12 cellular contexts compared by ENCODE assay signal in genomic region chr1:15579683-15580047, GRCh38. TPM values are rescaled to one million over a fixed set of nuclear protein-coding genes. Genes with fewer than 3 reads are reported as not detected.
DNase-seq lines count a peak whose midpoint lies in the region; ATAC-seq, FAIRE-seq and TF ChIP-seq lines count a peak whose summit lies in the region.
"Had no signal": no experiment of that assay in that cellular context is flagged by ENCODE, and none has a peak within 500 bp of the region (broad histone marks: within the 10 kb centered on the region; RNA-seq: fewer than 3 reads in every experiment).

No MANE protein-coding gene starts in this region.

- intact Hi-C loops in left ventricle myocardium superior (cut with micrococcal nuclease) (no loop called here), left ventricle myocardium inferior (cut with micrococcal nuclease) (no loop called here), kidney (cut with DNase I) (no loop called here), transverse colon (cut with DNase I; ENCODE audit: low total_unique reads) (no loop called here), head of caudate nucleus (cut with DNase I) (no loop called here)

- H3K4me3 ChIP-seq in left ventricle myocardium inferior, result no peak overlapping the region
- no peak overlapping the region for H3K4me3 ChIP-seq in SJCRH30
- no peak overlapping the region for H3K4me3 ChIP-seq in kidney (ENCODE audit: low read length in 2 of 2)
- no peak overlapping the region for H3K4me3 ChIP-seq in transverse colon

- TF ChIP-seq CTCF in left ventricle myocardium inferior (IDR thresholded peaks at IDR 0.05; ENCODE audit: borderline replicate concordance) (no peak), kidney (IDR thresholded peaks at IDR 0.05; ENCODE audit: borderline replicate concordance, extremely low read depth, insufficient read depth) (no peak), transverse colon (IDR thresholded peaks at IDR 0.05) (no peak)

- H3K27me3 ChIP-seq in left ventricle myocardium inferior (ENCODE audit: low read depth) (peaks cover 17% of the 10 kb centered on the region), SJCRH30 (no peaks in the 10 kb centered on the region), transverse colon (no peaks in the 10 kb centered on the region)

- no peak overlapping the region for H3K9ac ChIP-seq in kidney (ENCODE audit: low read length in 2 of 2)

- in situ Hi-C loops in transverse colon (cut with MboI; ENCODE audit: low pct_ligation_motif_present in 1 of 4, low pct_unique_long_range_greater_than_20kb in 1 of 4, low sequenced_read_pairs in 3 of 4), result no loop called here

- peak; percentile 37 for ATAC-seq in left ventricle myocardium superior

- H3K4me1 ChIP-seq in left ventricle myocardium inferior (peaks cover 18% of the 10 kb centered on the region), SJCRH30 (peaks cover 14% of the 10 kb centered on the region), kidney (ENCODE audit: control insufficient read depth in 1 of 2, insufficient read depth in 1 of 2, low read depth in 1 of 2, low read length in 2 of 2) (peaks cover 15 to 16% of the 10 kb centered on the region in 2 donors), transverse colon (peaks cover 9 to 19% (median 13%) of the 10 kb centered on the region in 4 donors)

- FAIRE-seq in kidney (lab: Jason Lieb, UNC), result no peak
- FAIRE-seq: frontal cortex had no signal

- no peak for DNase-seq in left ventricle myocardium superior
- DNase-seq in left ventricle myocardium inferior, result no peak
- DNase-seq in SJCRH30, result peak; percentile 31 to 72
- no peak for DNase-seq in kidney
- no peak for DNase-seq in transverse colon
- no peak for DNase-seq in NCI-H748 (lab: John Stamatoyannopoulos, UW; ENCODE audit: unreplicated experiment)
- no peak for DNase-seq in head of caudate nucleus
- DNase-seq in NOMO-1 treated with dmso at 0.1 percent for 144 hours (lab: John Stamatoyannopoulos, UW; ENCODE audit: unreplicated experiment), result no peak
- DNase-seq: cerebellar nuclear complex; NCI-H1694; stimulated activated CD4-positive, alpha-beta T cell treated with anti-CD3 and anti-CD28 coated beads, Interleukin-12 subunit alpha, Interleukin-12 subunit beta, amount 100 ng/mL, for 4 hours had no signal

- H3K9me3 ChIP-seq in left ventricle myocardium inferior (replicated peaks) (no peaks in the 10 kb centered on the region), SJCRH30 (replicated peaks) (no peaks in the 10 kb centered on the region), kidney (ENCODE audit: control insufficient read depth in 1 of 2, low read length in 2 of 2) (no peaks in the 10 kb centered on the region), transverse colon (no peaks in the 10 kb centered on the region)

- no peak for TF ChIP-seq EP300 in transverse colon (IDR thresholded peaks at IDR 0.05; ENCODE audit: low read depth)

- H3K36me3 ChIP-seq in left ventricle myocardium inferior (no peaks in the 10 kb centered on the region), SJCRH30 (no peaks in the 10 kb centered on the region), kidney (ENCODE audit: control insufficient read depth in 1 of 2, insufficient read depth in 2 of 2, low read length in 2 of 2) (peaks cover 0 to 6% of the 10 kb centered on the region in 2 donors), transverse colon (no peaks in the 10 kb centered on the region)

- TF ChIP-seq POLR2A in transverse colon (IDR thresholded peaks at IDR 0.05), result no peak

- no peak overlapping the region for H3K27ac ChIP-seq in left ventricle myocardium inferior (replicated peaks)
- H3K27ac ChIP-seq in SJCRH30, result no peak overlapping the region
- H3K27ac ChIP-seq in kidney (ENCODE audit: low read depth in 2 of 2, low read length in 2 of 2), result peak overlapping the region; percentile 23 to 39
- H3K27ac ChIP-seq in transverse colon, result peak overlapping the region in 3 of 4 donors; percentile 16 to 31 (median 17)

RNA-seq across cellular contexts. Expression of gene AGMAT, which starts 5.2 kb away (rescaled TPM):
- total RNA-seq in left ventricle myocardium superior (not detected), left ventricle myocardium inferior (not detected), kidney (6.2 TPM), transverse colon (10 to 100 TPM in 2 of 4 donors, 1 to 10 TPM in 2; 6.7 to 24.1 (median 13.7) TPM)
- total RNA-seq in SJCRH30 (2014; rRNA removed; shearing (Covaris generic)), result not detected in 2 replicates
- polyA plus RNA-seq in kidney (ENCODE audit: insufficient read depth, low read depth, low replicate concordance), result 119 TPM

RNA-seq across cellular contexts. Expression of gene DDI2, which starts 37.6 kb away (rescaled TPM):
- total RNA-seq in left ventricle myocardium superior, result 21.9 TPM
- 22.5 TPM for total RNA-seq in left ventricle myocardium inferior
- 27.5 and 29.1 TPM in 2 replicates for total RNA-seq in SJCRH30 (2014; rRNA removed; shearing (Covaris generic))
- 28.3 TPM for total RNA-seq in kidney
- polyA plus RNA-seq in kidney (ENCODE audit: insufficient read depth, low read depth, low replicate concordance), result 4.0 TPM
- total RNA-seq in transverse colon, result 10 to 100 TPM; 28.1 to 95.4 (median 42.9) TPM

RNA-seq across cellular contexts. Expression of gene DNAJC16, which starts 53.0 kb away (rescaled TPM):
- total RNA-seq in left ventricle myocardium superior (17.1 TPM), left ventricle myocardium inferior (16.2 TPM), kidney (30.1 TPM), transverse colon (10 to 100 TPM in 3 of 4 donors, 1 to 10 TPM in 1; 7.8 to 30.3 (median 19.7) TPM)
- 19.6 and 23.2 TPM in 2 replicates for total RNA-seq in SJCRH30 (2014; rRNA removed; shearing (Covaris generic))
- polyA plus RNA-seq in kidney (ENCODE audit: insufficient read depth, low read depth, low replicate concordance), result 7.6 TPM

RNA-seq across cellular contexts. Expression of gene CASP9, which starts 55.6 kb away (rescaled TPM):
- total RNA-seq in left ventricle myocardium superior, result 14.9 TPM
- 14.1 TPM for total RNA-seq in left ventricle myocardium inferior
- total RNA-seq in SJCRH30 (2014; rRNA removed; shearing (Covaris generic)), result 34.6 and 35.5 TPM in 2 replicates
- 20.1 TPM for total RNA-seq in kidney
- polyA plus RNA-seq in kidney (ENCODE audit: insufficient read depth, low read depth, low replicate concordance), result 18.2 TPM
- total RNA-seq in transverse colon, result 100 to 1,000 TPM in 1 of 4 donors, 10 to 100 TPM in 3; 19.1 to 151 (median 25.2) TPM

Comparison
In these comparisons a context has a peak if more than half of its experiments do, and no peak if none do; other contexts are left out.
1. DNase-seq: peak in SJCRH30 (2 of 2); none in left ventricle myocardium superior (single experiment), left ventricle myocardium inferior (single experiment), kidney (single experiment), transverse colon (single experiment), NCI-H748 (single experiment), head of caudate nucleus (0 of 42) and NOMO-1 treated with dmso at 0.1 percent for 144 hours (single experiment).
2. H3K27ac ChIP-seq: peak in kidney (2 of 2) and transverse colon (3 of 4); none in left ventricle myocardium inferior (single experiment) and SJCRH30 (single experiment).